1 cellular context compared by ENCODE assay signal in the genomic region with DNA sequence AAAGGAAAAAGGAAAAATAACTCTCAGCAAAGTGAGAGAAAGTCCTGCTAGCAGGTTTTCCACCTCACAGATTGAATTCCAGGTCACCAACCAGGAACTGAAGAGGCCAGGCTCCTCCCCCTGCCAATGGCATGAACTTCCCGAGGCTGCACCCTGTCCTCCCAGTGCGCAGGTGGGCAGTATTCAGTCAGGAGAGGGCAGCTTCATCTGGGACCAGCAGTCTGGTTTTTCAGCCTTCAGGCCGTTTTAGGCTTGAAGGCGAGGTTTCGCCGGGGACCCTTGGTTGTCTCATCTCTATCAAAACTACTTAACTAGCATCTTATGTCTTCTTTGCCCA.
TF ChIP-seq lines count a peak whose summit lies in the region.

No MANE protein-coding gene starts in this region.

TF ChIP-seq in HCT116, 20 proteins besides CTCF, POLR2A, EP300 and RAD21:
- TF ChIP-seq, protein P1, sequence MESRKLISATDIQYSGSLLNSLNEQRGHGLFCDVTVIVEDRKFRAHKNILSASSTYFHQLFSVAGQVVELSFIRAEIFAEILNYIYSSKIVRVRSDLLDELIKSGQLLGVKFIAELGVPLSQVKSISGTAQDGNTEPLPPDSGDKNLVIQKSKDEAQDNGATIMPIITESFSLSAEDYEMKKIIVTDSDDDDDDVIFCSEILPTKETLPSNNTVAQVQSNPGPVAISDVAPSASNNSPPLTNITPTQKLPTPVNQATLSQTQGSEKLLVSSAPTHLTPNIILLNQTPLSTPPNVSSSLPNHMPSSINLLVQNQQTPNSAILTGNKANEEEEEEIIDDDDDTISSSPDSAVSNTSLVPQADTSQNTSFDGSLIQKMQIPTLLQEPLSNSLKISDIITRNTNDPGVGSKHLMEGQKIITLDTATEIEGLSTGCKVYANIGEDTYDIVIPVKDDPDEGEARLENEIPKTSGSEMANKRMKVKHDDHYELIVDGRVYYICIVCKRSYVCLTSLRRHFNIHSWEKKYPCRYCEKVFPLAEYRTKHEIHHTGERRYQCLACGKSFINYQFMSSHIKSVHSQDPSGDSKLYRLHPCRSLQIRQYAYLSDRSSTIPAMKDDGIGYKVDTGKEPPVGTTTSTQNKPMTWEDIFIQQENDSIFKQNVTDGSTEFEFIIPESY (IDR thresholded peaks at IDR 0.05; ENCODE audit: extremely low read depth, insufficient replicate concordance, low read length): no peak
- no peak for TF ChIP-seq ZFX (IDR thresholded peaks at IDR 0.05)
- peak; percentile 45 for TF ChIP-seq ELF1 (IDR thresholded peaks at IDR 0.05; ENCODE audit: borderline replicate concordance, low read depth)
- TF ChIP-seq JUND (IDR thresholded peaks at IDR 0.05): no peak
- no peak for TF ChIP-seq CEBPB (IDR thresholded peaks at IDR 0.05; ENCODE audit: low read depth)
- TF ChIP-seq POLR2AphosphoS5 (IDR thresholded peaks at IDR 0.05; ENCODE audit: low read depth, low read length): peak; percentile 73
- TF ChIP-seq, protein P2, sequence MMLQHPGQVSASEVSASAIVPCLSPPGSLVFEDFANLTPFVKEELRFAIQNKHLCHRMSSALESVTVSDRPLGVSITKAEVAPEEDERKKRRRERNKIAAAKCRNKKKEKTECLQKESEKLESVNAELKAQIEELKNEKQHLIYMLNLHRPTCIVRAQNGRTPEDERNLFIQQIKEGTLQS (IDR thresholded peaks at IDR 0.05): no peak
- TF ChIP-seq FOSL1 (IDR thresholded peaks at IDR 0.05; ENCODE audit: low read depth): no peak
- no peak for TF ChIP-seq TCF7L2 (IDR thresholded peaks at IDR 0.05; ENCODE audit: borderline replicate concordance, extremely low read depth, insufficient read depth, insufficient read length)
- TF ChIP-seq SRF (IDR thresholded peaks at IDR 0.05; ENCODE audit: low read depth): no peak
- TF ChIP-seq, protein P3, sequence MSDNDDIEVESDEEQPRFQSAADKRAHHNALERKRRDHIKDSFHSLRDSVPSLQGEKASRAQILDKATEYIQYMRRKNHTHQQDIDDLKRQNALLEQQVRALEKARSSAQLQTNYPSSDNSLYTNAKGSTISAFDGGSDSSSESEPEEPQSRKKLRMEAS (IDR thresholded peaks at IDR 0.05): 0 out of 2 replicates have a peak, but pooled peaks have one; percentile 31
- TF ChIP-seq YY1 (IDR thresholded peaks at IDR 0.05; ENCODE audit: extremely low read depth, insufficient replicate concordance, low read depth, low read length): no peak
- TF ChIP-seq EZH2 (IDR thresholded peaks at IDR 0.05): no peak
- TF ChIP-seq, protein P4, sequence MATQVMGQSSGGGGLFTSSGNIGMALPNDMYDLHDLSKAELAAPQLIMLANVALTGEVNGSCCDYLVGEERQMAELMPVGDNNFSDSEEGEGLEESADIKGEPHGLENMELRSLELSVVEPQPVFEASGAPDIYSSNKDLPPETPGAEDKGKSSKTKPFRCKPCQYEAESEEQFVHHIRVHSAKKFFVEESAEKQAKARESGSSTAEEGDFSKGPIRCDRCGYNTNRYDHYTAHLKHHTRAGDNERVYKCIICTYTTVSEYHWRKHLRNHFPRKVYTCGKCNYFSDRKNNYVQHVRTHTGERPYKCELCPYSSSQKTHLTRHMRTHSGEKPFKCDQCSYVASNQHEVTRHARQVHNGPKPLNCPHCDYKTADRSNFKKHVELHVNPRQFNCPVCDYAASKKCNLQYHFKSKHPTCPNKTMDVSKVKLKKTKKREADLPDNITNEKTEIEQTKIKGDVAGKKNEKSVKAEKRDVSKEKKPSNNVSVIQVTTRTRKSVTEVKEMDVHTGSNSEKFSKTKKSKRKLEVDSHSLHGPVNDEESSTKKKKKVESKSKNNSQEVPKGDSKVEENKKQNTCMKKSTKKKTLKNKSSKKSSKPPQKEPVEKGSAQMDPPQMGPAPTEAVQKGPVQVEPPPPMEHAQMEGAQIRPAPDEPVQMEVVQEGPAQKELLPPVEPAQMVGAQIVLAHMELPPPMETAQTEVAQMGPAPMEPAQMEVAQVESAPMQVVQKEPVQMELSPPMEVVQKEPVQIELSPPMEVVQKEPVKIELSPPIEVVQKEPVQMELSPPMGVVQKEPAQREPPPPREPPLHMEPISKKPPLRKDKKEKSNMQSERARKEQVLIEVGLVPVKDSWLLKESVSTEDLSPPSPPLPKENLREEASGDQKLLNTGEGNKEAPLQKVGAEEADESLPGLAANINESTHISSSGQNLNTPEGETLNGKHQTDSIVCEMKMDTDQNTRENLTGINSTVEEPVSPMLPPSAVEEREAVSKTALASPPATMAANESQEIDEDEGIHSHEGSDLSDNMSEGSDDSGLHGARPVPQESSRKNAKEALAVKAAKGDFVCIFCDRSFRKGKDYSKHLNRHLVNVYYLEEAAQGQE (IDR thresholded peaks at IDR 0.05; ENCODE audit: low read depth): no peak
- no peak for TF ChIP-seq EGR1 (IDR thresholded peaks at IDR 0.05; ENCODE audit: low read depth)
- TF ChIP-seq CBX3 (IDR thresholded peaks at IDR 0.05; ENCODE audit: low read depth): peak; percentile 5; the same call in 1 of the 2 replicates
- peak; percentile 8 for TF ChIP-seq SP1 (IDR thresholded peaks at IDR 0.05; ENCODE audit: low read depth)
- TF ChIP-seq ZNF274 (IDR thresholded peaks at IDR 0.05; ENCODE audit: low read depth, low read length): no peak
